Comparison of ENCODE assay signal across 22 cellular contexts in the genomic region with DNA sequence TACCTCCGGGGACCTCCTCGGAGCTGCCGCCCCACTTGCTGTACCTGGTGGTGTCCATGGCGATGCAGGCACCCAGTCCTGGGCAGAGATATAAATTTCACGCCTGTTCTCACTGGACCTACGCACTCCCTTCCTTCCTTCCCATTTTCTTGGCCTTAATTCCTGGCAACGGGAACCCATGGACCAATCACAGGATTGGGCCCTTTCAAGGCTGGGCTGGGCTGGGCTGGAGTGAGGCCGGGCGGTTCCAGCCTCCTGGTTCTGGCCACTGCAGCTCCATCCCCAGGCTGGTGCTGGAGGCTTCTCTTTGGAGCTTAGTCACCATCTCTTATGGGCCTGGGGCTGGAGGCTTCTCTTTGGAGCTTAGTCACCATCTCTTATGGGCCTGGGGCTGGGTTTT. TPM values are rescaled to one million over a fixed set of nuclear protein-coding genes. Genes with fewer than 3 reads are reported as not detected.
"Had no signal": no experiment of that assay in that cellular context is flagged by ENCODE, and none has a peak within 500 bp of the region (broad histone marks: within the 10 kb centered on the region; RNA-seq: fewer than 3 reads in every experiment).

Gene CLEC4G, minus strand, starts transcription at position 66 of the 400 bp plus-strand sequence. Its CDS starts 8 bp downstream, at position 58.

- H3K27ac ChIP-seq: breast epithelium, coronary artery, lower lobe of right lung, neural progenitor cell, prostate gland, SK-N-MC, skin epidermis had no signal

- H3K4me2 ChIP-seq: neural progenitor cell had no signal

- H3K4me3 ChIP-seq: neural progenitor cell, prostate gland, SK-N-MC, skin epidermis had no signal

- H2AFZ ChIP-seq: neural progenitor cell had no signal

- H3K36me3 ChIP-seq: breast epithelium, lower lobe of right lung, neural progenitor cell, prostate gland had no signal

- ATAC-seq: activated CD8-positive, alpha-beta T cell treated with anti-CD3 and anti-CD28 coated beads, Interleukin-2, amount 10 ng/mL, durations not matched to agents 7 days and 5 days; activated T-cell treated with anti-CD3 and anti-CD28 coated beads, Interleukin-2, amount 50 U/mL, for 4 hours; esophagus mucosa; lower lobe of right lung; right cardiac atrium had no signal

- DNase-seq: activated B cell treated with CpG ODN at 0.5 μM for 24 hours; activated CD4-positive, alpha-beta T cell treated with anti-CD3 and anti-CD28 coated beads for 4 hours; activated CD8-positive, alpha-beta T cell treated with anti-CD3 and anti-CD28 coated beads, Interleukin-2, amount 10 ng/mL, durations not matched to agents 7 days and 5 days; activated naive CD4-positive, alpha-beta T cell treated with anti-CD3 and anti-CD28 coated beads for 36 hours; activated T-cell treated with anti-CD3 and anti-CD28 coated beads, Interleukin-2, amount 50 U/mL, for 4 hours; effector CD8-positive, alpha-beta T cell; lower lobe of right lung; right cardiac atrium; stimulated activated CD4-positive, alpha-beta T cell treated with anti-CD3 and anti-CD28 coated beads, Interleukin-4, amount 100 ng/mL, for 24 hours; stimulated activated naive CD4-positive, alpha-beta T cell had no signal

- H3K9ac ChIP-seq: neural progenitor cell had no signal

- FAIRE-seq: astrocyte, TTC549 had no signal

- H3K4me1 ChIP-seq: breast epithelium, neural progenitor cell, prostate gland had no signal

- H3K9me3 ChIP-seq: breast epithelium, lower lobe of right lung, prostate gland had no signal

RNA-seq across cellular contexts. Expression of gene CLEC4G, which starts in this region (rescaled TPM):
- total RNA-seq: activated CD8-positive, alpha-beta T cell treated with anti-CD3 and anti-CD28 coated beads, Interleukin-2, amount 10 ng/mL, durations not matched to agents 7 days and 5 days; activated naive CD4-positive, alpha-beta T cell treated with anti-CD3 and anti-CD28 coated beads for 36 hours; activated T-cell treated with anti-CD3 and anti-CD28 coated beads, Interleukin-2, amount 50 U/mL, for 4 hours; astrocyte; esophagus mucosa; myocyte; osteocyte; T-helper 2 cell treated with Interferon-gamma antibody and Interleukin-4, amounts not matched to agents 100 ng/mL and 5 ng/mL, for 36 hours had no signal
